8 cellular contexts compared by ENCODE assay signal in genomic region chr7:97927797-97928748, GRCh38. TPM values are rescaled to one million over a fixed set of nuclear protein-coding genes. Genes with fewer than 3 reads are reported as not detected.
A peak's percentile ranks its signal among the peaks of the same experiment; 100 is the strongest.
DNase-seq lines count a peak whose midpoint lies in the region; ATAC-seq and TF ChIP-seq lines count a peak whose summit lies in the region.
"Not testable (repeated sequence)": the region's sequence is repeated elsewhere in the genome, so short reads cannot be mapped to it uniquely, and the experiment has no call there.

No MANE protein-coding gene starts in this region.

- not testable (repeated sequence) for H3K36me3 Mint-ChIP-seq in neural progenitor cell

- H3K27me3 ChIP-seq in heart left ventricle (peaks cover 0 to 12% (median 0%) of the 10 kb centered on the region in 9 donors), neural progenitor cell (peaks cover 18% of the 10 kb centered on the region)

- not testable (repeated sequence) for H3K36me3 ChIP-seq in heart left ventricle, neural progenitor cell

- H3K4me3 Mint-ChIP-seq in neural progenitor cell, result peak overlapping the region; percentile 81

- not testable (repeated sequence) for ATAC-seq in heart left ventricle

- not testable (repeated sequence) for TF ChIP-seq POLR2A in heart left ventricle (IDR thresholded peaks at IDR 0.05)

- 1 to 32% (median 3%) methylated on average over 5 to 80 of the region's 80 CpGs for WGBS in heart left ventricle, 4 donors

- H4K20me1 ChIP-seq in neural progenitor cell (ENCODE audit: low read depth), result not testable (repeated sequence)

- H3K4me1 Mint-ChIP-seq in neural progenitor cell, result not testable (repeated sequence)

- in situ Hi-C loops in astrocyte of the spinal cord (cut with HindIII; ENCODE audit: low sequenced_read_pairs), result not testable (repeated sequence)

- H2AFZ ChIP-seq in neural progenitor cell (replicated peaks), result peak overlapping the region; percentile 99

- DNase-seq in CD1c-positive myeloid dendritic cell (ENCODE audit: extremely low spot score) (peak; percentile 55), HCEC 1CT (peak; percentile 0), NCI-H345 (lab: John Stamatoyannopoulos, UW) (peak; percentile 61), astrocyte of the spinal cord (ENCODE audit: low read depth, low spot score) (peak; percentile 3), heart left ventricle (peak; percentile 35 to 76 (median 43)), neural progenitor cell (ENCODE audit: low spot score) (peak; percentile 88)
- peak; percentile 48 for DNase-seq in activated CD4-positive, alpha-beta T cell treated with anti-CD3 and anti-CD28 coated beads for 1 hour
- peak; percentile 63 to 65 for DNase-seq in stimulated activated CD8-positive, alpha-beta memory T cell treated with anti-CD3 and anti-CD28 coated beads, Interleukin-2, amount 100 ng/mL, for 48 hours (ENCODE audit: low read depth in 2 of 2)

- not testable (repeated sequence) for H3K79me2 ChIP-seq in neural progenitor cell (ENCODE audit: low read depth)

- not testable (repeated sequence) for H3K9me3 ChIP-seq in heart left ventricle; neural progenitor cell (ENCODE audit: low read depth)

- intact Hi-C loops in heart left ventricle (cut with DNase I), result not testable (repeated sequence)

- H3K4me2 ChIP-seq in neural progenitor cell, result peak overlapping the region; percentile 94

- not testable (repeated sequence) for H3K9ac ChIP-seq in neural progenitor cell

- H3K27ac ChIP-seq in heart left ventricle, neural progenitor cell: not testable (repeated sequence)

- H3K4me3 ChIP-seq in astrocyte of the spinal cord (ENCODE audit: low read depth, low read length) (peak overlapping the region; percentile 15), heart left ventricle (peak overlapping the region; percentile 27 to 59 (median 48)), neural progenitor cell (peak overlapping the region; percentile 63)

- not testable (repeated sequence) for H3K27ac Mint-ChIP-seq in neural progenitor cell

- H3K4me1 ChIP-seq in heart left ventricle, neural progenitor cell: not testable (repeated sequence)

- not testable (repeated sequence) for H3F3A ChIP-seq in neural progenitor cell (ENCODE audit: low read depth)

- TF ChIP-seq CTCF in astrocyte of the spinal cord (IDR thresholded peaks at IDR 0.05; ENCODE audit: low read depth, low read length) (peak; percentile 61), heart left ventricle (IDR thresholded peaks at IDR 0.05) (peak; percentile 54 to 89 (median 80)), neural progenitor cell (IDR thresholded peaks at IDR 0.05) (peak; percentile 70)

- not testable (repeated sequence) for H3K9me3 Mint-ChIP-seq in neural progenitor cell

- H3K27me3 Mint-ChIP-seq in neural progenitor cell (ENCODE audit: insufficient read depth, low read depth), result not testable (repeated sequence)

RNA-seq across cellular contexts. Expression of gene ASNS, which starts 55.9 kb away (rescaled TPM):
- 10 to 100 TPM in 5 of 9 donors, 1 to 10 TPM in 4; 5.3 to 17.8 (median 10.1) TPM for total RNA-seq in heart left ventricle
- 10 to 100 TPM in 1 of 2 donors, 1 to 10 TPM in 1; 8.3 to 18.6 TPM for polyA plus RNA-seq in heart left ventricle
- 16.6 and 33.3 TPM in 2 replicates for total RNA-seq in neural progenitor cell (ENCODE audit: low replicate concordance)

Comparison
In these comparisons a context has a peak if more than half of its experiments do, and no peak if none do; other contexts are left out.
1. DNase-seq: peak in every context shown above with its lines; median percentile 88 in neural progenitor cell; 64 in stimulated activated CD8-positive, alpha-beta memory T cell treated with anti-CD3 and anti-CD28 coated beads, Interleukin-2, amount 100 ng/mL, for 48 hours; 61 in NCI-H345; 55 in CD1c-positive myeloid dendritic cell; 48 in activated CD4-positive, alpha-beta T cell treated with anti-CD3 and anti-CD28 coated beads for 1 hour; 43 in heart left ventricle; 3 in astrocyte of the spinal cord; 0 in HCEC 1CT.